ENCODE assay signal across 2 cellular contexts in the genomic region with DNA sequence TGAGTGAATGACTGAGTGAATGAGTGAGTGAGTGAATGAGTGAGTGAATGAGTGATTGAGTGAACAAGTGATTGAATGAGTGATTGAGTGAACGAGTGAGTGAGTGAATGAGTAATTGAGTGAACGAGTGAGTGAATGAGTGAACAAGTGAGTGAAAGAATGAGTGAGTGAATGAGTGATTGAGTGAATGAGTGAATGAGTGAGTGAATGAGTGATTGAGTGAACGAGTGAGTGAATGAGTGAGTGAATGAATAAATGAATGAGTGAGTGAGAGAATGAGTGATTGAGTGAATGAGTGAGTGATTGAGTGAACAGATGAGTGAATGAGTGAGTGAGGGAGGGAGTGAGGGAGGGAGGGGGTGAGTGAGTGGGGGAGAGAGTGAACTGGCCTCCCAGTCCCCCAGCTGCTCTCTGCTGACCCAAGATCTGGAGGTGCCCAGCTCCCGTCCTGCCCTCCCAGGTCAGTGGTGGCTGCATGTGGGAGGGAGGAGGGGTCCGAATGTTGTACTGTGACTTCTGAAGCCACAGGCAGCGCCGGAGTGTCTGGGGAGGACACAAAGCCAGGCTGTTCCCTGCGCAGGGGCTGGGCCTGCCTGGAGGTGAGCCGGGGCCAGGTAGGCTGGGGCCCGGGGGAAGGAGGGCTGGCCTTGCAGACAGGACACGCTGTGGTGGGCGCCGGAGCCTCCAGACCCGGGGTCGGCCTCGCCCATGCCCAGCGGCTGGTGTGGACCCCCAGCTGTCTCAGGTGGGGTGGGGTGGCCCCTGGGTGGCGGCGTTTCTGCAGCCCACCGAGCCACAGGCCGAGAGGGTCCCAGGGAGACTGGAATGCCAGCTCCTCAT.
A peak's percentile ranks its signal among the peaks of the same experiment; 100 is the strongest.
TF ChIP-seq lines count a peak whose summit lies in the region.

No MANE protein-coding gene starts in this region.

TF ChIP-seq in HEK293, 187 proteins besides CTCF, POLR2A, EP300 and RAD21 (continues in another document):
- TF ChIP-seq ZNF610 (tag by site-specific recombination; IDR thresholded peaks at IDR 0.05; ENCODE audit: borderline replicate concordance) (no peak), OSR2 (tag by site-specific recombination; IDR thresholded peaks at IDR 0.05) (peak; percentile 6; the same call in 1 of the 2 replicates), HOXA7 (CRISPR knock-in tag; IDR thresholded peaks at IDR 0.05; ENCODE audit: borderline replicate concordance) (no peak), ZNF768 (tag by site-specific recombination; IDR thresholded peaks at IDR 0.05) (no peak), SCRT1 (tag by site-specific recombination; IDR thresholded peaks at IDR 0.05; ENCODE audit: borderline replicate concordance) (no peak), ZSCAN23 (tag by site-specific recombination; IDR thresholded peaks at IDR 0.05) (no peak), ZNF24 (tag by site-specific recombination; IDR thresholded peaks at IDR 0.05) (peak; percentile 99), ZBTB21 (tag by site-specific recombination; IDR thresholded peaks at IDR 0.05) (no peak), ZNF366 (tag by site-specific recombination; conservative IDR thresholded peaks at IDR 0.05) (peak; percentile 93), ZNF114 (tag by site-specific recombination; IDR thresholded peaks at IDR 0.05) (no peak), ZNF596 (tag by site-specific recombination; IDR thresholded peaks at IDR 0.05) (peak; percentile 72), YY2 (tag by site-specific recombination; IDR thresholded peaks at IDR 0.05) (no peak), ZNF211 (tag by site-specific recombination; IDR thresholded peaks at IDR 0.05; ENCODE audit: low read depth) (no peak), GLIS2 (tag by site-specific recombination; IDR thresholded peaks at IDR 0.05) (peak; percentile 41; the same call in 1 of the 2 replicates), ZNF341 (tag by site-specific recombination; IDR thresholded peaks at IDR 0.05; ENCODE audit: low read depth) (peak; percentile 41; the same call in 1 of the 2 replicates), ZNF274 (IDR thresholded peaks at IDR 0.05; ENCODE audit: low read length) (no peak), ZNF274 (tag by site-specific recombination; IDR thresholded peaks at IDR 0.05; ENCODE audit: borderline replicate concordance) (no peak), YY1 (tag by site-specific recombination; IDR thresholded peaks at IDR 0.05) (no peak), ZNF664 (tag by site-specific recombination; IDR thresholded peaks at IDR 0.05) (no peak), ZNF394 (tag by site-specific recombination; IDR thresholded peaks at IDR 0.05; ENCODE audit: borderline replicate concordance) (no peak), BCL11B (tag by site-specific recombination; IDR thresholded peaks at IDR 0.05; ENCODE audit: low read depth) (no peak), ZNF354C (tag by site-specific recombination; IDR thresholded peaks at IDR 0.05; ENCODE audit: borderline replicate concordance, low read depth) (no peak), ZNF239 (tag by site-specific recombination; IDR thresholded peaks at IDR 0.05) (no peak), ZNF585B (tag by site-specific recombination; IDR thresholded peaks at IDR 0.05) (no peak), ZNF654 (tag by site-specific recombination; IDR thresholded peaks at IDR 0.05; ENCODE audit: low read depth) (no peak), ZBTB20 (tag by site-specific recombination; IDR thresholded peaks at IDR 0.05) (no peak)
- TF ChIP-seq, protein P1, sequence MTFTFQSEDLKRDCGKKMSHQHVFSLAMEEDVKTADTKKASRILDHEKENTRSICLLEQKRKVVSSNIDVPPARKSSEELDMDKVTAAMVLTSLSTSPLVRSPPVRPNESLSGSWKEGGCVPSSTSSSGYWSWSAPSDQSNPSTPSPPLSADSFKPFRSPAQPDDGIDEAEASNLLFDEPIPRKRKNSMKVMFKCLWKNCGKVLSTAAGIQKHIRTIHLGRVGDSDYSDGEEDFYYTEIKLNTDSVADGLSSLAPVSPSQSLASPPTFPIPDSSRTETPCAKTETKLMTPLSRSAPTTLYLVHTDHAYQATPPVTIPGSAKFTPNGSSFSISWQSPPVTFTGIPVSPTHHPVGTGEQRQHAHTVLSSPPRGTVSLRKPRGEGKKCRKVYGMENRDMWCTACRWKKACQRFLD (tag by site-specific recombination; IDR thresholded peaks at IDR 0.05), result no peak
- TF ChIP-seq, protein P2, sequence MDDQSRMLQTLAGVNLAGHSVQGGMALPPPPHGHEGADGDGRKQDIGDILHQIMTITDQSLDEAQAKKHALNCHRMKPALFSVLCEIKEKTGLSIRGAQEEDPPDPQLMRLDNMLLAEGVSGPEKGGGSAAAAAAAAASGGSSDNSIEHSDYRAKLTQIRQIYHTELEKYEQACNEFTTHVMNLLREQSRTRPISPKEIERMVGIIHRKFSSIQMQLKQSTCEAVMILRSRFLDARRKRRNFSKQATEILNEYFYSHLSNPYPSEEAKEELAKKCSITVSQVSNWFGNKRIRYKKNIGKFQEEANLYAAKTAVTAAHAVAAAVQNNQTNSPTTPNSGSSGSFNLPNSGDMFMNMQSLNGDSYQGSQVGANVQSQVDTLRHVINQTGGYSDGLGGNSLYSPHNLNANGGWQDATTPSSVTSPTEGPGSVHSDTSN (CRISPR knock-in tag; IDR thresholded peaks at IDR 0.05), result no peak
- TF ChIP-seq, protein P3, sequence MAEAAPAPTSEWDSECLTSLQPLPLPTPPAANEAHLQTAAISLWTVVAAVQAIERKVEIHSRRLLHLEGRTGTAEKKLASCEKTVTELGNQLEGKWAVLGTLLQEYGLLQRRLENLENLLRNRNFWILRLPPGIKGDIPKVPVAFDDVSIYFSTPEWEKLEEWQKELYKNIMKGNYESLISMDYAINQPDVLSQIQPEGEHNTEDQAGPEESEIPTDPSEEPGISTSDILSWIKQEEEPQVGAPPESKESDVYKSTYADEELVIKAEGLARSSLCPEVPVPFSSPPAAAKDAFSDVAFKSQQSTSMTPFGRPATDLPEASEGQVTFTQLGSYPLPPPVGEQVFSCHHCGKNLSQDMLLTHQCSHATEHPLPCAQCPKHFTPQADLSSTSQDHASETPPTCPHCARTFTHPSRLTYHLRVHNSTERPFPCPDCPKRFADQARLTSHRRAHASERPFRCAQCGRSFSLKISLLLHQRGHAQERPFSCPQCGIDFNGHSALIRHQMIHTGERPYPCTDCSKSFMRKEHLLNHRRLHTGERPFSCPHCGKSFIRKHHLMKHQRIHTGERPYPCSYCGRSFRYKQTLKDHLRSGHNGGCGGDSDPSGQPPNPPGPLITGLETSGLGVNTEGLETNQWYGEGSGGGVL (tag by site-specific recombination; IDR thresholded peaks at IDR 0.05), result no peak
- TF ChIP-seq, protein P4, sequence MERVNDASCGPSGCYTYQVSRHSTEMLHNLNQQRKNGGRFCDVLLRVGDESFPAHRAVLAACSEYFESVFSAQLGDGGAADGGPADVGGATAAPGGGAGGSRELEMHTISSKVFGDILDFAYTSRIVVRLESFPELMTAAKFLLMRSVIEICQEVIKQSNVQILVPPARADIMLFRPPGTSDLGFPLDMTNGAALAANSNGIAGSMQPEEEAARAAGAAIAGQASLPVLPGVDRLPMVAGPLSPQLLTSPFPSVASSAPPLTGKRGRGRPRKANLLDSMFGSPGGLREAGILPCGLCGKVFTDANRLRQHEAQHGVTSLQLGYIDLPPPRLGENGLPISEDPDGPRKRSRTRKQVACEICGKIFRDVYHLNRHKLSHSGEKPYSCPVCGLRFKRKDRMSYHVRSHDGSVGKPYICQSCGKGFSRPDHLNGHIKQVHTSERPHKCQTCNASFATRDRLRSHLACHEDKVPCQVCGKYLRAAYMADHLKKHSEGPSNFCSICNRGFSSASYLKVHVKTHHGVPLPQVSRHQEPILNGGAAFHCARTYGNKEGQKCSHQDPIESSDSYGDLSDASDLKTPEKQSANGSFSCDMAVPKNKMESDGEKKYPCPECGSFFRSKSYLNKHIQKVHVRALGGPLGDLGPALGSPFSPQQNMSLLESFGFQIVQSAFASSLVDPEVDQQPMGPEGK (tag by site-specific recombination; IDR thresholded peaks at IDR 0.05), result peak; percentile 38; the same call in 1 of the 2 replicates

TF ChIP-seq in GM12878, 131 proteins besides CTCF, POLR2A, EP300 and RAD21 (continues in another document):
- TF ChIP-seq RUNX3 (IDR thresholded peaks at IDR 0.05; ENCODE audit: low read length) (no peak), ZNF207 (IDR thresholded peaks at IDR 0.05; ENCODE audit: borderline replicate concordance) (no peak), ATF7 (IDR thresholded peaks at IDR 0.05; ENCODE audit: low read depth) (no peak), ZBED1 (IDR thresholded peaks at IDR 0.05; ENCODE audit: borderline replicate concordance) (no peak), HDAC6 (IDR thresholded peaks at IDR 0.05; ENCODE audit: unreplicated experiment) (no peak), POLR2AphosphoS2 (IDR thresholded peaks at IDR 0.05; ENCODE audit: low read depth, low read length) (no peak), PAX8 (IDR thresholded peaks at IDR 0.05) (no peak), GABPA (IDR thresholded peaks at IDR 0.05; ENCODE audit: low read depth) (no peak), NFXL1 (IDR thresholded peaks at IDR 0.05; ENCODE audit: borderline replicate concordance) (no peak), KDM1A (IDR thresholded peaks at IDR 0.05; ENCODE audit: borderline replicate concordance) (no peak), MXI1 (IDR thresholded peaks at IDR 0.05; ENCODE audit: low read depth, low read length) (no peak)
- TF ChIP-seq, protein P5, sequence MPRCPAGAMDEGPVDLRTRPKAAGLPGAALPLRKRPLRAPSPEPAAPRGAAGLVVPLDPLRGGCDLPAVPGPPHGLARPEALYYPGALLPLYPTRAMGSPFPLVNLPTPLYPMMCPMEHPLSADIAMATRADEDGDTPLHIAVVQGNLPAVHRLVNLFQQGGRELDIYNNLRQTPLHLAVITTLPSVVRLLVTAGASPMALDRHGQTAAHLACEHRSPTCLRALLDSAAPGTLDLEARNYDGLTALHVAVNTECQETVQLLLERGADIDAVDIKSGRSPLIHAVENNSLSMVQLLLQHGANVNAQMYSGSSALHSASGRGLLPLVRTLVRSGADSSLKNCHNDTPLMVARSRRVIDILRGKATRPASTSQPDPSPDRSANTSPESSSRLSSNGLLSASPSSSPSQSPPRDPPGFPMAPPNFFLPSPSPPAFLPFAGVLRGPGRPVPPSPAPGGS (IDR thresholded peaks at IDR 0.05; ENCODE audit: borderline replicate concordance, insufficient read depth, low read depth, low read length, poor library complexity, severe bottlenecking), result peak; percentile 67
- TF ChIP-seq, protein P2 (IDR thresholded peaks at IDR 0.05; ENCODE audit: insufficient replicate concordance, low read depth, low read length), result no peak
- TF ChIP-seq, protein P6, sequence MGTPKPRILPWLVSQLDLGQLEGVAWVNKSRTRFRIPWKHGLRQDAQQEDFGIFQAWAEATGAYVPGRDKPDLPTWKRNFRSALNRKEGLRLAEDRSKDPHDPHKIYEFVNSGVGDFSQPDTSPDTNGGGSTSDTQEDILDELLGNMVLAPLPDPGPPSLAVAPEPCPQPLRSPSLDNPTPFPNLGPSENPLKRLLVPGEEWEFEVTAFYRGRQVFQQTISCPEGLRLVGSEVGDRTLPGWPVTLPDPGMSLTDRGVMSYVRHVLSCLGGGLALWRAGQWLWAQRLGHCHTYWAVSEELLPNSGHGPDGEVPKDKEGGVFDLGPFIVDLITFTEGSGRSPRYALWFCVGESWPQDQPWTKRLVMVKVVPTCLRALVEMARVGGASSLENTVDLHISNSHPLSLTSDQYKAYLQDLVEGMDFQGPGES (IDR thresholded peaks at IDR 0.05), result no peak
- TF ChIP-seq, protein P7, sequence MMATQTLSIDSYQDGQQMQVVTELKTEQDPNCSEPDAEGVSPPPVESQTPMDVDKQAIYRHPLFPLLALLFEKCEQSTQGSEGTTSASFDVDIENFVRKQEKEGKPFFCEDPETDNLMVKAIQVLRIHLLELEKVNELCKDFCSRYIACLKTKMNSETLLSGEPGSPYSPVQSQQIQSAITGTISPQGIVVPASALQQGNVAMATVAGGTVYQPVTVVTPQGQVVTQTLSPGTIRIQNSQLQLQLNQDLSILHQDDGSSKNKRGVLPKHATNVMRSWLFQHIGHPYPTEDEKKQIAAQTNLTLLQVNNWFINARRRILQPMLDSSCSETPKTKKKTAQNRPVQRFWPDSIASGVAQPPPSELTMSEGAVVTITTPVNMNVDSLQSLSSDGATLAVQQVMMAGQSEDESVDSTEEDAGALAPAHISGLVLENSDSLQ (IDR thresholded peaks at IDR 0.05), result peak; percentile 60
- TF ChIP-seq, protein P8, sequence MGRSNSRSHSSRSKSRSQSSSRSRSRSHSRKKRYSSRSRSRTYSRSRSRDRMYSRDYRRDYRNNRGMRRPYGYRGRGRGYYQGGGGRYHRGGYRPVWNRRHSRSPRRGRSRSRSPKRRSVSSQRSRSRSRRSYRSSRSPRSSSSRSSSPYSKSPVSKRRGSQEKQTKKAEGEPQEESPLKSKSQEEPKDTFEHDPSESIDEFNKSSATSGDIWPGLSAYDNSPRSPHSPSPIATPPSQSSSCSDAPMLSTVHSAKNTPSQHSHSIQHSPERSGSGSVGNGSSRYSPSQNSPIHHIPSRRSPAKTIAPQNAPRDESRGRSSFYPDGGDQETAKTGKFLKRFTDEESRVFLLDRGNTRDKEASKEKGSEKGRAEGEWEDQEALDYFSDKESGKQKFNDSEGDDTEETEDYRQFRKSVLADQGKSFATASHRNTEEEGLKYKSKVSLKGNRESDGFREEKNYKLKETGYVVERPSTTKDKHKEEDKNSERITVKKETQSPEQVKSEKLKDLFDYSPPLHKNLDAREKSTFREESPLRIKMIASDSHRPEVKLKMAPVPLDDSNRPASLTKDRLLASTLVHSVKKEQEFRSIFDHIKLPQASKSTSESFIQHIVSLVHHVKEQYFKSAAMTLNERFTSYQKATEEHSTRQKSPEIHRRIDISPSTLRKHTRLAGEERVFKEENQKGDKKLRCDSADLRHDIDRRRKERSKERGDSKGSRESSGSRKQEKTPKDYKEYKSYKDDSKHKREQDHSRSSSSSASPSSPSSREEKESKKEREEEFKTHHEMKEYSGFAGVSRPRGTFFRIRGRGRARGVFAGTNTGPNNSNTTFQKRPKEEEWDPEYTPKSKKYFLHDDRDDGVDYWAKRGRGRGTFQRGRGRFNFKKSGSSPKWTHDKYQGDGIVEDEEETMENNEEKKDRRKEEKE (IDR thresholded peaks at IDR 0.05), result no peak
